8 cellular contexts compared by ENCODE assay signal in the genomic region with DNA sequence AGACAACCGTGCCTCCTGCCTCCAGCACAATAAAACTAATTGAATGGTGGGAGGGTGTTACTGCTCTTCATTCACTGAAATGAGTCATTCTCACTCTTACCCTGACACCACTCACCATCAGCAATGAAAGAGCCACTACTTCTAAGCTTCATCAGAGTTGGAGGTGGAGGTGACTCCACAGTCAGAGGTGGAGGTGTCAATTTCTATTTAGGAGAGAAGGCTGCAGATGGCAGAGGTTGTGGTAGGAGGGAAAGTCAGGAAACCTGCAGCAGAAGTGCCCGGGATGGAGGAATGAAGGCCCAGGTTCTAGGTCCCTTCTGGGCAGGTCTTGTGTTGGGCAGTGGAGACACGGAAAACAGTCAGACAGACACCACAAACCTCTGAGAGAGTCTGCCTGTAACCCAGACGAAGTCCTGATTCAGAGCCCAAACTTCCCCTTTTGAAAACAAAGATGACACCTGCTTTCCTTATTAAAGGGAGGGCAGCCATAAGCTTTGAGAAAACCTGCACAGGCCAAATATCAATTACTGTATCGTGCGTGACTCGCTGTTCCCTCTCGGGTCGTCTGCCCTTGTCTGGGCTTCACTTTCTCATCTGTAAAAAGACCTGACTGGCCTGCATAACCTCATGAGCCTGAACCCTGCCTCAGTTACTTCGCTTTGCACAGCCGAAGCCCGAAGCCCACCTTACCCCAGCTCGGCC. TPM values are rescaled to one million over a fixed set of nuclear protein-coding genes. Genes with fewer than 3 reads are reported as not detected.
A peak's percentile ranks its signal among the peaks of the same experiment; 100 is the strongest.
DNase-seq lines count a peak whose midpoint lies in the region; ATAC-seq and TF ChIP-seq lines count a peak whose summit lies in the region.

No MANE protein-coding gene starts in this region.

- H3K9me3 Mint-ChIP-seq in activated CD8-positive, alpha-beta T cell treated with anti-CD3 and anti-CD28 coated beads, Interleukin-2, amount 10 ng/mL, durations not matched to agents 7 days and 5 days (ENCODE audit: insufficient read depth) = no peaks in the 10 kb centered on the region

- H4K20me1 ChIP-seq in IMR-90 (ENCODE audit: insufficient read depth, low read length) = peaks cover 5% of the 10 kb centered on the region; the same call in 1 of the 2 replicates

- H2BK20ac ChIP-seq in IMR-90 (ENCODE audit: low read depth, low read length) = no peak overlapping the region

- H3K4ac ChIP-seq in IMR-90 (ENCODE audit: low read depth, low read length) = peak overlapping the region; percentile 88

- H2BK120ac ChIP-seq in IMR-90 (ENCODE audit: low read depth, low read length) = no peak overlapping the region

- H3K23ac ChIP-seq in IMR-90 (ENCODE audit: low read depth, low read length) = peak overlapping the region; percentile 50

- dilution Hi-C loops in IMR-90 (cut with HindIII; ENCODE audit: low sequenced_read_pairs, unreplicated experiment) = no loop called here

- H3K9ac ChIP-seq in IMR-90 (ENCODE audit: low read depth, low read length) (peak overlapping the region; percentile 84), skeletal muscle satellite cell (ENCODE audit: low read depth, low read length) (peak overlapping the region; percentile 85)

- peak overlapping the region; percentile 88 for H3K4me3 Mint-ChIP-seq in activated CD8-positive, alpha-beta T cell treated with anti-CD3 and anti-CD28 coated beads, Interleukin-2, amount 10 ng/mL, durations not matched to agents 7 days and 5 days

- no peak overlapping the region for H2BK15ac ChIP-seq in IMR-90 (ENCODE audit: low read depth, low read length)

- H2AFZ ChIP-seq in IMR-90 (replicated peaks; ENCODE audit: low read length, poor library complexity) = peak overlapping the region; percentile 98

- H2AK5ac ChIP-seq in IMR-90 (ENCODE audit: low read depth, low read length) = no peak overlapping the region

- CTCF ChIA-PET in IMR-90 (lab: Yijun Ruan, JAX) = no interaction called here
- CTCF ChIA-PET in activated CD8-positive, alpha-beta T cell treated with anti-CD3 and anti-CD28 coated beads, Interleukin-2, amount 10 ng/mL, durations not matched to agents 7 days and 5 days (lab: Charles Lee) = interaction anchor here (1.1 to 1.4 kb wide), 4 partner anchors 79 to 542 kb away, joined by 3 to 4 read pairs (median 3); a partner anchor contains a TSS

- H2BK5ac ChIP-seq in IMR-90 (ENCODE audit: low read depth, low read length, poor library complexity, severe bottlenecking) = no peak overlapping the region

- intact Hi-C loops in IMR-90 (cut with micrococcal nuclease) = loop anchor here (10.0 kb wide), 1 partner anchor 683 kb away; no protein-coding TSS in a partner anchor

- H3K36me3 Mint-ChIP-seq in activated CD8-positive, alpha-beta T cell treated with anti-CD3 and anti-CD28 coated beads, Interleukin-2, amount 10 ng/mL, durations not matched to agents 7 days and 5 days (ENCODE audit: low read depth) = peaks cover 6% of the 10 kb centered on the region

- peak; percentile 16 for DNase-seq in IMR-90
- DNase-seq in activated CD8-positive, alpha-beta T cell treated with anti-CD3 and anti-CD28 coated beads, Interleukin-2, amount 10 ng/mL, durations not matched to agents 7 days and 5 days = no peak
- peak; percentile 16 for DNase-seq in globus pallidus (ENCODE audit: low spot score)
- no peak for DNase-seq in pons (ENCODE audit: low spot score)
- no peak for DNase-seq in LoVo (ENCODE audit: low spot score)

- peaks cover 7% of the 10 kb centered on the region for H3K9me1 ChIP-seq in IMR-90 (ENCODE audit: insufficient read depth, low read length)

- WGBS in IMR-90 (ENCODE audit: extremely low coverage in 2 of 2, insufficient read length in 1 of 2), 2 experiments = 5% methylated on average over 9 of the region's 13 CpGs; no CpG with 5 or more reads in 1 of the 2 experiments

- TF ChIP-seq POLR2A in IMR-90 (IDR thresholded peaks at IDR 0.05; ENCODE audit: low read depth, low read length) = no peak

- 0 out of 2 replicates have a peak overlapping the region, but pooled peaks have one; percentile 36 for H3K14ac ChIP-seq in IMR-90 (replicated peaks; ENCODE audit: low read depth, low read length)

- BruUV-seq in IMR-90 (replicated peaks; lab: Mats Ljungman, UMichigan) = no TSS peak

- no peak overlapping the region for H4K5ac ChIP-seq in IMR-90 (ENCODE audit: low read depth, low read length)

- ATAC-seq in IMR-90 (ENCODE audit: low read depth) (no peak), GM21367 (IDR thresholded peaks at IDR 0.05; ENCODE audit: unreplicated experiment) (no peak)
- peak; percentile 2 for ATAC-seq in activated CD8-positive, alpha-beta T cell treated with anti-CD3 and anti-CD28 coated beads, Interleukin-2, amount 10 ng/mL, durations not matched to agents 7 days and 5 days

- H3K9me3 ChIP-seq in IMR-90 (ENCODE audit: control insufficient read depth, insufficient read depth, low read length) = no peaks in the 10 kb centered on the region
- H3K9me3 ChIP-seq in skeletal muscle satellite cell (replicated peaks; ENCODE audit: low read length) = no peaks in the 10 kb centered on the region

- TF ChIP-seq RAD21 in IMR-90 (IDR thresholded peaks at IDR 0.05; ENCODE audit: low read length) = no peak

- peak overlapping the region; percentile 89 for H3K27ac Mint-ChIP-seq in activated CD8-positive, alpha-beta T cell treated with anti-CD3 and anti-CD28 coated beads, Interleukin-2, amount 10 ng/mL, durations not matched to agents 7 days and 5 days

- in situ Hi-C loops in IMR-90 (cut with MboI; ENCODE audit: low sequenced_read_pairs) = loop anchor here (10.0 kb wide), 1 partner anchor 353 kb away; a partner anchor contains a TSS

- H3K27me3 Mint-ChIP-seq in activated CD8-positive, alpha-beta T cell treated with anti-CD3 and anti-CD28 coated beads, Interleukin-2, amount 10 ng/mL, durations not matched to agents 7 days and 5 days (ENCODE audit: low read depth) = no peaks in the 10 kb centered on the region

- peak overlapping the region; percentile 41 to 91; a peak in 2 of 4 replicates for H4K8ac ChIP-seq in IMR-90 (ENCODE audit: low read depth in 2 of 2, low read length in 2 of 2)

- H3K27ac ChIP-seq in C4-2B = peak overlapping the region; percentile 75
- H3K27ac ChIP-seq in IMR-90 (ENCODE audit: insufficient read depth, low read length) = peak overlapping the region; percentile 78; the same call in 1 of the 2 replicates

- POLR2A ChIA-PET in IMR-90 (lab: Charles Lee; ENCODE audit: unreplicated experiment) = no interaction called here
- POLR2A ChIA-PET in activated CD8-positive, alpha-beta T cell treated with anti-CD3 and anti-CD28 coated beads, Interleukin-2, amount 10 ng/mL, durations not matched to agents 7 days and 5 days (lab: Charles Lee) = interaction anchor here (0.6 kb wide), 2 partner anchors 36 to 53 kb away, joined by 3 read pairs; no protein-coding TSS in a partner anchor

- H2AK9ac ChIP-seq in IMR-90 (replicated peaks; ENCODE audit: low read depth, low read length, poor library complexity) = peak overlapping the region; percentile 71

- no peak for TF ChIP-seq CTCF in C4-2B (conservative IDR thresholded peaks at IDR 0.05)
- TF ChIP-seq CTCF in IMR-90 (conservative IDR thresholded peaks at IDR 0.05; ENCODE audit: low read depth, low read length) = no peak

- H3K4me1 Mint-ChIP-seq in activated CD8-positive, alpha-beta T cell treated with anti-CD3 and anti-CD28 coated beads, Interleukin-2, amount 10 ng/mL, durations not matched to agents 7 days and 5 days (ENCODE audit: low read depth) = peaks cover 45% of the 10 kb centered on the region

- H3K4me1 ChIP-seq in IMR-90 (ENCODE audit: control insufficient read depth, insufficient read depth, low read length) (peaks cover 14% of the 10 kb centered on the region), skeletal muscle satellite cell (ENCODE audit: control insufficient read depth, insufficient read depth, low read length) (peaks cover 30% of the 10 kb centered on the region)

- no peak overlapping the region for H4K91ac ChIP-seq in IMR-90 (ENCODE audit: insufficient read depth, low read depth, low read length)

- H3K79me1 ChIP-seq in IMR-90 (ENCODE audit: low read depth in 1 of 2, low read length in 2 of 2) = peaks cover 35 to 67% of the 10 kb centered on the region in 2 experiments

- H3K27me3 ChIP-seq in IMR-90 (ENCODE audit: control insufficient read depth, insufficient read depth, low read length) (no peaks in the 10 kb centered on the region), skeletal muscle satellite cell (ENCODE audit: control insufficient read depth, insufficient read depth, low read length) (no peaks in the 10 kb centered on the region)

- peak overlapping the region; percentile 66 for H3K4me3 ChIP-seq in IMR-90 (ENCODE audit: insufficient read depth, low read depth, low read length)
- peak overlapping the region; percentile 96 for H3K4me3 ChIP-seq in skeletal muscle satellite cell (ENCODE audit: low read length)

- H3K4me2 ChIP-seq in IMR-90 (ENCODE audit: low read depth, low read length) (peak overlapping the region; percentile 82), skeletal muscle satellite cell (ENCODE audit: low read length) (peak overlapping the region; percentile 91)

- H3K56ac ChIP-seq in IMR-90 (ENCODE audit: extremely low read depth, insufficient read depth, low read length) = no peak overlapping the region

- H3K36me3 ChIP-seq in IMR-90 (ENCODE audit: control insufficient read depth, insufficient read depth, low read length) (no peaks in the 10 kb centered on the region), skeletal muscle satellite cell (ENCODE audit: insufficient read depth, low read length) (no peaks in the 10 kb centered on the region)

- H3K18ac ChIP-seq in IMR-90 (ENCODE audit: low read depth, low read length) = no peak overlapping the region

RNA-seq across cellular contexts. Expression of a gene that starts 0.7 kb away (rescaled TPM):
- total RNA-seq in IMR-90 (2012; rRNA removed) = 14.2 and 27.6 TPM in 2 replicates
- polyA plus RNA-seq in IMR-90 (2012; rRNA removed) = 19.5 and 21.9 TPM in 2 replicates
- 28.8 and 54.4 TPM in 2 replicates for polyA plus RNA-seq in IMR-90 (2012; cell fraction: cytosol; rRNA removed)
- polyA plus RNA-seq in IMR-90 (2012; cell fraction: nucleus; rRNA removed; ENCODE audit: low replicate concordance) = 31.6 and 48.8 TPM in 2 replicates
- 10 to 100 TPM; 23.9 to 27.0 TPM for total RNA-seq in activated CD8-positive, alpha-beta T cell treated with anti-CD3 and anti-CD28 coated beads, Interleukin-2, amount 10 ng/mL, durations not matched to agents 7 days and 5 days
- total RNA-seq in skeletal muscle satellite cell (2012; rRNA removed) = 14.2 and 18.3 TPM in 2 replicates

RNA-seq across cellular contexts. Expression of a gene that starts 0.9 kb away (rescaled TPM):
- total RNA-seq in IMR-90 (2012; rRNA removed) = 3.9 and 5.0 TPM in 2 replicates
- 4.2 and 5.6 TPM in 2 replicates for polyA plus RNA-seq in IMR-90 (2012; rRNA removed)
- 3.1 and 3.3 TPM in 2 replicates for polyA plus RNA-seq in IMR-90 (2012; cell fraction: cytosol; rRNA removed)
- polyA plus RNA-seq in IMR-90 (2012; cell fraction: nucleus; rRNA removed; ENCODE audit: low replicate concordance) = 2.6 and 5.1 TPM in 2 replicates
- total RNA-seq in activated CD8-positive, alpha-beta T cell treated with anti-CD3 and anti-CD28 coated beads, Interleukin-2, amount 10 ng/mL, durations not matched to agents 7 days and 5 days = 1 to 10 TPM; 8.3 to 8.9 TPM
- 7.0 and 7.1 TPM in 2 replicates for total RNA-seq in skeletal muscle satellite cell (2012; rRNA removed)

RNA-seq across cellular contexts. Expression of a gene that starts 49.4 kb away (rescaled TPM):
- total RNA-seq in IMR-90 (2012; rRNA removed) = 35.6 and 43.6 TPM in 2 replicates
- 41.3 and 45.1 TPM in 2 replicates for polyA plus RNA-seq in IMR-90 (2012; rRNA removed)
- polyA plus RNA-seq in IMR-90 (2012; cell fraction: cytosol; rRNA removed) = 28.2 and 37.1 TPM in 2 replicates
- 83.0 and 131 TPM in 2 replicates for polyA plus RNA-seq in IMR-90 (2012; cell fraction: nucleus; rRNA removed; ENCODE audit: low replicate concordance)
- 10 to 100 TPM; 48.1 to 53.5 TPM for total RNA-seq in activated CD8-positive, alpha-beta T cell treated with anti-CD3 and anti-CD28 coated beads, Interleukin-2, amount 10 ng/mL, durations not matched to agents 7 days and 5 days
- 37.6 and 46.4 TPM in 2 replicates for total RNA-seq in skeletal muscle satellite cell (2012; rRNA removed)

Comparison
In these comparisons a context has a peak if more than half of its experiments do, and no peak if none do; other contexts are left out.
1. DNase-seq: peak in IMR-90 (single experiment) and globus pallidus (single experiment); none in activated CD8-positive, alpha-beta T cell treated with anti-CD3 and anti-CD28 coated beads, Interleukin-2, amount 10 ng/mL, durations not matched to agents 7 days and 5 days (single experiment), pons (single experiment) and LoVo (single experiment).